Comparison of ENCODE assay signal across 10 cellular contexts in genomic region chr4:5821665-5822358, GRCh38.
DNase-seq lines count a peak whose midpoint lies in the region; ATAC-seq and TF ChIP-seq lines count a peak whose summit lies in the region.
"Had no signal": no experiment of that assay in that cellular context is flagged by ENCODE, and none has a peak within 500 bp of the region (broad histone marks: within the 10 kb centered on the region; RNA-seq: fewer than 3 reads in every experiment).

No MANE protein-coding gene starts in this region.

- no peaks in the 10 kb centered on the region for H4K20me1 ChIP-seq in DND-41 (ENCODE audit: insufficient read depth, low read length)

- H3K9me3 ChIP-seq in A673 (ENCODE audit: low read depth, low read length, poor library complexity, severe bottlenecking) = no peaks in the 10 kb centered on the region
- H3K9me3 ChIP-seq in DND-41 (ENCODE audit: insufficient read depth, low read length, severe bottlenecking) = no peaks in the 10 kb centered on the region
- no peaks in the 10 kb centered on the region for H3K9me3 ChIP-seq in T-helper 17 cell (ENCODE audit: control insufficient read depth, low read length, poor library complexity, severe bottlenecking)

- CTCF ChIA-PET in A673 (lab: Charles Lee) = interaction anchor here (0.9 to 1.5 kb wide), 5 partner anchors 9 to 161 kb away, joined by 3 to 11 read pairs (median 5); no protein-coding TSS in a partner anchor

- H3K27me3 Mint-ChIP-seq in T-helper 17 cell = peaks cover under 1% of the 10 kb centered on the region

- H3K79me2 ChIP-seq in DND-41 (ENCODE audit: insufficient read depth, low read length) = no peaks in the 10 kb centered on the region

- H3K27me3 ChIP-seq in A673 (replicated peaks; ENCODE audit: insufficient read depth, low read depth, low read length, poor library complexity) (no peaks in the 10 kb centered on the region), DND-41 (ENCODE audit: insufficient read depth, low read length, poor library complexity) (no peaks in the 10 kb centered on the region)

- TF ChIP-seq CTCF in A673 (conservative IDR thresholded peaks at IDR 0.05; ENCODE audit: low read depth, low read length) (peak; percentile 89), DND-41 (IDR thresholded peaks at IDR 0.05; ENCODE audit: borderline replicate concordance, extremely low read depth, low read length, poor library complexity, severe bottlenecking) (peak; percentile 74)

- H3K4me1 ChIP-seq in A673 (ENCODE audit: insufficient read depth, low read length, poor library complexity, severe bottlenecking) (peaks cover under 1% of the 10 kb centered on the region), DND-41 (ENCODE audit: insufficient read depth, low read length) (no peaks in the 10 kb centered on the region)

- H3K4me1 Mint-ChIP-seq in T-helper 17 cell = peaks cover 9% of the 10 kb centered on the region

- DNase-seq in A673 (ENCODE audit: low spot score) (peak; percentile 47), DND-41 (peak; percentile 5), T-helper 17 cell (no peak), islet precursor cell (peak; percentile 73), posterior vena cava (ENCODE audit: low spot score) (no peak), NOMO-1 treated with dmso at 0.1 percent for 144 hours (lab: John Stamatoyannopoulos, UW; ENCODE audit: unreplicated experiment) (no peak)
- DNase-seq: activated B cell treated with CpG ODN at 0.5 μM for 24 hours had no signal

- peaks cover 38% of the 10 kb centered on the region for H3K36me3 ChIP-seq in A673 (ENCODE audit: insufficient read depth, low read length, poor library complexity, severe bottlenecking)
- H3K36me3 ChIP-seq in DND-41 (ENCODE audit: insufficient read depth, low read length) = no peaks in the 10 kb centered on the region

- peak overlapping the region; percentile 5 for H3K4me3 Mint-ChIP-seq in T-helper 17 cell
- H3K4me3 Mint-ChIP-seq: activated B cell treated with CpG ODN at 0.5 μM for 24 hours had no signal

- no peak overlapping the region for H3K9ac ChIP-seq in DND-41 (ENCODE audit: low read depth, low read length)

- no peak overlapping the region for H2AFZ ChIP-seq in DND-41 (ENCODE audit: low read depth, low read length)

- intact Hi-C loops in A673 (cut with micrococcal nuclease; ENCODE audit: unreplicated experiment) = loop anchor here (2.0 to 5.0 kb wide), 2 partner anchors 65 to 159 kb away; no protein-coding TSS in a partner anchor
- intact Hi-C loops in posterior vena cava (cut with DNase I) = no loop called here

- POLR2A ChIA-PET in A673 (lab: Charles Lee; ENCODE audit: low non-redundant PET) = no interaction called here

- ATAC-seq in DND-41 (ENCODE audit: insufficient read depth, low read depth) = no peak
- ATAC-seq in T-helper 17 cell = no peak
- no peak for ATAC-seq in HG02763 (IDR thresholded peaks at IDR 0.05; ENCODE audit: unreplicated experiment)
- ATAC-seq in GM21723 (IDR thresholded peaks at IDR 0.05; ENCODE audit: unreplicated experiment) = no peak

- no peak overlapping the region for H3K4me3 ChIP-seq in A673 (ENCODE audit: low read depth, low read length, poor library complexity, severe bottlenecking)
- no peak overlapping the region for H3K4me3 ChIP-seq in DND-41 (ENCODE audit: low read depth in 1 of 2, low read length in 2 of 2)

- no peak overlapping the region for H3K4me2 ChIP-seq in DND-41 (ENCODE audit: insufficient read depth, low read length)

- H3K27ac ChIP-seq in A673 (ENCODE audit: low read depth, low read length, poor library complexity, severe bottlenecking) (no peak overlapping the region), DND-41 (ENCODE audit: low read length) (no peak overlapping the region)

- H3K27ac Mint-ChIP-seq in T-helper 17 cell = no peak overlapping the region
- H3K27ac Mint-ChIP-seq: activated B cell treated with CpG ODN at 0.5 μM for 24 hours, IgD-negative memory B cell had no signal

- no TSS peak for BruUV-seq in A673 (replicated peaks; lab: Mats Ljungman, UMichigan)

- no peaks in the 10 kb centered on the region for H3K36me3 Mint-ChIP-seq in T-helper 17 cell (ENCODE audit: low read depth)
- H3K36me3 Mint-ChIP-seq: IgD-negative memory B cell had no signal

Comparison
In these comparisons a context has a peak if more than half of its experiments do, and no peak if none do; other contexts are left out.
1. DNase-seq: peak in A673 (single experiment), DND-41 (single experiment) and islet precursor cell (single experiment); none in T-helper 17 cell (0 of 3), posterior vena cava (single experiment) and NOMO-1 treated with dmso at 0.1 percent for 144 hours (single experiment).